In the genomic region with DNA sequence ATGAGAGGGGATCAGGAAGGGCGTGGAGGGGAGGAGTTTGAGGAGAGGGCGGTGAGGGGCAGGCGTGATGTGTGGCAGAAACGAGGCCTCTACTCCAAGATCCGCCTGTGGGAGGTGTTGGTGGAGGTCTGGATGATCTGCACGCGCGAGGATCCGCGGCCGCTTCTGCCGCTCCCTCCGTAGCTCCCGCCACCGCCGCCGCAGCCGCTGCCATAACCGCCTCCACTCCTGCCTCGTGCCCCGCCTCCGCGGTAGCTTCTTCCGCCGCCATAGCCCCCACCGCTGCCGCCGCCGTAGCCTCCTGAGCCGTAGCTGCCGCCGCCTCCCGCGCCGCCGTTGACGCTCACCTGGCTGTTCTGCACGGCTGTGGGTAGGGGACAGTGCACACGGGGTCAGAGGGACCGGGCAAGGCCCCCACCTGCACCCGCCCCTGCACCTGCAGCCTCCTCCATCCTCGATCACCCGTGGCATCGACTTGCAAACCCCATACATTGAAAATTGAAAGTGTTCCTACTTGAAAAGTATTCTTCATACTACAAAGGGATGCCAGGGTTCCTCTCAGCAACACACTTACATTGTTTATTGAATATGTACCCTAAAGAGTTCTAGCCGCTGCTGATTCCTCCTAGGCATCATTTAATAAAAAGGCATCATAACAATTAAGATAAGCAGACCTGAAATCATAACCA, we compare ENCODE assay signal across 1 cellular context.
TF ChIP-seq lines count a peak whose summit lies in the region.

No MANE protein-coding gene starts in this region.

TF ChIP-seq in WTC11, 78 proteins besides CTCF, POLR2A, EP300 and RAD21 (continued from another document):
- TF ChIP-seq FOXP4 (CRISPR knock-in tag; IDR thresholded peaks at IDR 0.05) (peak; percentile 86; the same call in 1 of the 2 replicates), FOXK1 (CRISPR knock-in tag; IDR thresholded peaks at IDR 0.05) (peak; percentile 75), PREB (CRISPR knock-in tag; IDR thresholded peaks at IDR 0.05; ENCODE audit: borderline replicate concordance) (no peak), NFE2L1 (CRISPR knock-in tag; IDR thresholded peaks at IDR 0.05) (0 out of 2 replicates have a peak, but pooled peaks have one; percentile 80), ZBTB21 (CRISPR knock-in tag; IDR thresholded peaks at IDR 0.05; ENCODE audit: borderline replicate concordance) (peak; percentile 52; the same call in 1 of the 2 replicates), NR1H2 (CRISPR knock-in tag; IDR thresholded peaks at IDR 0.05) (no peak), ESRRA (CRISPR knock-in tag; IDR thresholded peaks at IDR 0.05; ENCODE audit: borderline replicate concordance) (no peak), ZNF532 (CRISPR knock-in tag; IDR thresholded peaks at IDR 0.05; ENCODE audit: borderline replicate concordance) (no peak), ZNF423 (CRISPR knock-in tag; IDR thresholded peaks at IDR 0.05) (no peak), CBFB (CRISPR knock-in tag; IDR thresholded peaks at IDR 0.05; ENCODE audit: low read depth) (0 out of 2 replicates have a peak, but pooled peaks have one; percentile 49), ARID4B (CRISPR knock-in tag; IDR thresholded peaks at IDR 0.05; ENCODE audit: borderline replicate concordance) (no peak), PRRX2 (CRISPR knock-in tag; IDR thresholded peaks at IDR 0.05) (no peak), TEAD1 (CRISPR knock-in tag; IDR thresholded peaks at IDR 0.05) (no peak), RELA (CRISPR knock-in tag; IDR thresholded peaks at IDR 0.05; ENCODE audit: borderline replicate concordance) (no peak; the same call in 1 of the 2 replicates), IRF1 (CRISPR knock-in tag; IDR thresholded peaks at IDR 0.05) (peak; percentile 65; the same call in 1 of the 2 replicates)
- TF ChIP-seq, protein P1, sequence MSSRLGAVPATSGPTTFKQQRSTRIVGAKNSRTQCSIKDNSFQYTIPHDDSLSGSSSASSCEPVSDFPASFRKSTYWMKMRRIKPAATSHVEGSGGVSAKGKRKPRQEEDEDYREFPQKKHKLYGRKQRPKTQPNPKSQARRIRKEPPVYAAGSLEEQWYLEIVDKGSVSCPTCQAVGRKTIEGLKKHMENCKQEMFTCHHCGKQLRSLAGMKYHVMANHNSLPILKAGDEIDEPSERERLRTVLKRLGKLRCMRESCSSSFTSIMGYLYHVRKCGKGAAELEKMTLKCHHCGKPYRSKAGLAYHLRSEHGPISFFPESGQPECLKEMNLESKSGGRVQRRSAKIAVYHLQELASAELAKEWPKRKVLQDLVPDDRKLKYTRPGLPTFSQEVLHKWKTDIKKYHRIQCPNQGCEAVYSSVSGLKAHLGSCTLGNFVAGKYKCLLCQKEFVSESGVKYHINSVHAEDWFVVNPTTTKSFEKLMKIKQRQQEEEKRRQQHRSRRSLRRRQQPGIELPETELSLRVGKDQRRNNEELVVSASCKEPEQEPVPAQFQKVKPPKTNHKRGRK (CRISPR knock-in tag; IDR thresholded peaks at IDR 0.05; ENCODE audit: borderline replicate concordance), result no peak
- TF ChIP-seq, protein P2, sequence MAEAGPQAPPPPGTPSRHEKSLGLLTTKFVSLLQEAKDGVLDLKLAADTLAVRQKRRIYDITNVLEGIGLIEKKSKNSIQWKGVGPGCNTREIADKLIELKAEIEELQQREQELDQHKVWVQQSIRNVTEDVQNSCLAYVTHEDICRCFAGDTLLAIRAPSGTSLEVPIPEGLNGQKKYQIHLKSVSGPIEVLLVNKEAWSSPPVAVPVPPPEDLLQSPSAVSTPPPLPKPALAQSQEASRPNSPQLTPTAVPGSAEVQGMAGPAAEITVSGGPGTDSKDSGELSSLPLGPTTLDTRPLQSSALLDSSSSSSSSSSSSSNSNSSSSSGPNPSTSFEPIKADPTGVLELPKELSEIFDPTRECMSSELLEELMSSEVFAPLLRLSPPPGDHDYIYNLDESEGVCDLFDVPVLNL (CRISPR knock-in tag; IDR thresholded peaks at IDR 0.05; ENCODE audit: borderline replicate concordance, low read depth), result 0 out of 2 replicates have a peak, but pooled peaks have one; percentile 41
